In genomic region chr3:126245811-126246727, GRCh38 we compare ENCODE assay signal across 8 cellular contexts.
DNase-seq lines count a peak whose midpoint lies in the region; ATAC-seq and TF ChIP-seq lines count a peak whose summit lies in the region.

No MANE protein-coding gene starts in this region.

- H2AK5ac ChIP-seq in neuronal stem cell (ENCODE audit: low read depth, low read length), result no peak overlapping the region

- H3K18ac ChIP-seq in neuronal stem cell (ENCODE audit: low read length), result no peak overlapping the region

- H3K9me3 ChIP-seq in esophagus muscularis mucosa, result peaks cover 0 to 12% (median 2%) of the 10 kb centered on the region in 4 donors
- peaks cover 4 to 10% of the 10 kb centered on the region in 2 donors for H3K9me3 ChIP-seq in neuronal stem cell (replicated peaks in 1 of 2; ENCODE audit: control insufficient read depth in 2 of 2, insufficient read depth in 1 of 2, low read depth in 1 of 2, low read length in 2 of 2)

- H4K8ac ChIP-seq in neuronal stem cell (ENCODE audit: low read depth, low read length), result no peak overlapping the region

- peak overlapping the region; percentile 28 for H2AFZ ChIP-seq in neuronal stem cell (ENCODE audit: low read length)

- no peak overlapping the region for H4K91ac ChIP-seq in neuronal stem cell (ENCODE audit: low read depth, low read length, poor library complexity)

- CTCF ChIA-PET in RWPE1 (lab: Yijun Ruan, JAX), result interaction anchor here (0.6 to 1.2 kb wide), 3 partner anchors 10 to 118 kb away, joined by 3 to 6 read pairs (median 4); no protein-coding TSS in a partner anchor

- H3K4ac ChIP-seq in neuronal stem cell (ENCODE audit: low read length), result no peak overlapping the region

- H3K4me2 ChIP-seq in neuronal stem cell (ENCODE audit: insufficient read depth, low read length, poor library complexity, severe bottlenecking), result no peak overlapping the region

- peak in 8 of 14 donors; percentile 11 to 50 (median 32) for DNase-seq in C1 segment of cervical spinal cord (lab: John Stamatoyannopoulos, UW)
- DNase-seq in HL-60 (ENCODE audit: low read depth in 1 of 2, low spot score in 1 of 2), result peak in 1 of 2 experiments; percentile 48
- no peak for DNase-seq in RWPE1 (ENCODE audit: low spot score)
- DNase-seq in esophagus muscularis mucosa (ENCODE audit: extremely low spot score), result no peak
- no peak for DNase-seq in neuronal stem cell (ENCODE audit: low spot score)
- DNase-seq in stimulated activated naive CD4-positive, alpha-beta T cell treated with Interleukin-2 at 50 U/mL for 16 hours (lab: John Stamatoyannopoulos, UW), result no peak

- TF ChIP-seq EP300 in esophagus muscularis mucosa (IDR thresholded peaks at IDR 0.05), result no peak

- 40% methylated on average over 12 of the region's 14 CpGs for WGBS in esophagus muscularis mucosa
- no CpG with 5 or more reads among the region's 14 CpGs for WGBS in neuronal stem cell (ENCODE audit: extremely low coverage in 2 of 2, insufficient read length in 2 of 2, insufficient replicate concordance in 1 of 2), 2 donors

- no peak overlapping the region for H2BK12ac ChIP-seq in neuronal stem cell (ENCODE audit: low read length)

- H3K23ac ChIP-seq in neuronal stem cell (ENCODE audit: low read depth, low read length, poor library complexity), result no peak overlapping the region

- TF ChIP-seq CTCF in HL-60 (IDR thresholded peaks at IDR 0.05; ENCODE audit: insufficient read depth, low read length) (peak; percentile 31), RWPE1 (conservative IDR thresholded peaks at IDR 0.05; ENCODE audit: low read depth) (peak; percentile 54), esophagus muscularis mucosa (IDR thresholded peaks at IDR 0.05) (peak; percentile 49 to 62 (median 49))

- H2BK15ac ChIP-seq in neuronal stem cell (ENCODE audit: low read length), result no peak overlapping the region

- H3K27ac ChIP-seq in HL-60 (replicated peaks) (no peak overlapping the region), RWPE1 (no peak overlapping the region), esophagus muscularis mucosa (replicated peaks in 1 of 4) (peak overlapping the region in 1 of 4 donors; percentile 44), neuronal stem cell (replicated peaks; ENCODE audit: low read length) (no peak overlapping the region)

- H3K4me3 ChIP-seq in HL-60 (replicated peaks; ENCODE audit: insufficient read depth, low read length) (no peak overlapping the region), esophagus muscularis mucosa (no peak overlapping the region), neuronal stem cell (ENCODE audit: low read length in 2 of 2) (no peak overlapping the region)

- no peak overlapping the region for H2BK5ac ChIP-seq in neuronal stem cell (ENCODE audit: low read length)

- POLR2A ChIA-PET in RWPE1 (lab: Yijun Ruan, JAX; ENCODE audit: low non-redundant PET), result no interaction called here

- no peaks in the 10 kb centered on the region for H3K36me3 ChIP-seq in esophagus muscularis mucosa
- H3K36me3 ChIP-seq in neuronal stem cell (replicated peaks in 1 of 2; ENCODE audit: control insufficient read depth in 2 of 2, insufficient read depth in 2 of 2, low read length in 2 of 2), result no peaks in the 10 kb centered on the region

- peaks cover 0 to 10% (median 6%) of the 10 kb centered on the region in 4 donors for H3K4me1 ChIP-seq in esophagus muscularis mucosa
- H3K4me1 ChIP-seq in neuronal stem cell (ENCODE audit: control insufficient read depth in 2 of 2, insufficient read depth in 1 of 2, low read depth in 1 of 2, low read length in 2 of 2), result peaks cover 0 to 2% of the 10 kb centered on the region in 2 donors

- TF ChIP-seq POLR2A in esophagus muscularis mucosa (IDR thresholded peaks at IDR 0.05; ENCODE audit: low read depth), result no peak

- peaks cover 3% of the 10 kb centered on the region for H3K27me3 ChIP-seq in HL-60 (ENCODE audit: insufficient read depth, poor library complexity, severe bottlenecking)
- no peaks in the 10 kb centered on the region for H3K27me3 ChIP-seq in esophagus muscularis mucosa
- peaks cover 0 to 2% (median 0%) of the 10 kb centered on the region in 3 experiments for H3K27me3 ChIP-seq in neuronal stem cell (ENCODE audit: control insufficient read depth in 3 of 3, insufficient read depth in 3 of 3, low read depth in 1 of 3, low read length in 3 of 3)

- ATAC-seq in HG03196 (IDR thresholded peaks at IDR 0.05; ENCODE audit: unreplicated experiment) (no peak), HG02852 (IDR thresholded peaks at IDR 0.05; ENCODE audit: unreplicated experiment) (no peak)

- H3K79me1 ChIP-seq in neuronal stem cell (ENCODE audit: low read depth, low read length), result no peaks in the 10 kb centered on the region

- H3K14ac ChIP-seq in neuronal stem cell (ENCODE audit: low read length), result no peak overlapping the region

- no peak overlapping the region for H3K9ac ChIP-seq in neuronal stem cell (ENCODE audit: low read depth, low read length, poor library complexity)

- intact Hi-C loops in esophagus muscularis mucosa (cut with DNase I), result no loop called here

- H2BK120ac ChIP-seq in neuronal stem cell (ENCODE audit: low read depth, low read length), result no peak overlapping the region

Comparison
In these comparisons a context has a peak if more than half of its experiments do, and no peak if none do; other contexts are left out.
1. DNase-seq: peak in C1 segment of cervical spinal cord (8 of 14); none in RWPE1 (single experiment), esophagus muscularis mucosa (single experiment), neuronal stem cell (single experiment) and stimulated activated naive CD4-positive, alpha-beta T cell treated with Interleukin-2 at 50 U/mL for 16 hours (single experiment).
2. Peak in every context shown above with its lines, with median percentiles within 50 percentile points of each other: CTCF ChIP-seq.